Comparison of ENCODE assay signal across 1 cellular context in genomic region chr2:171086352-171087290, GRCh38.
TF ChIP-seq lines count a peak whose summit lies in the region.

No MANE protein-coding gene starts in this region.

TF ChIP-seq in HepG2, 621 proteins besides CTCF, POLR2A, EP300 and RAD21 (continued from another document and continues in another):
- TF ChIP-seq ZNF503 (CRISPR knock-in tag; IDR thresholded peaks at IDR 0.05) = no peak
- no peak for TF ChIP-seq ETV6 (CRISPR knock-in tag; conservative IDR thresholded peaks at IDR 0.05)
- TF ChIP-seq XRCC5 (optimal IDR thresholded peaks at IDR 0.05; ENCODE audit: low read length) = peak; percentile 81
- no peak for TF ChIP-seq ZNF691 (CRISPR knock-in tag; IDR thresholded peaks at IDR 0.05; ENCODE audit: borderline replicate concordance, low read depth)
- TF ChIP-seq ZMYM3 (CRISPR knock-in tag; IDR thresholded peaks at IDR 0.05) = peak; percentile 26; the same call in 1 of the 2 replicates
- no peak for TF ChIP-seq CCAR2 (optimal IDR thresholded peaks at IDR 0.05; ENCODE audit: low read depth, low read length)
- TF ChIP-seq ZNF550 (CRISPR knock-in tag; IDR thresholded peaks at IDR 0.05; ENCODE audit: borderline replicate concordance) = no peak
- no peak for TF ChIP-seq ARNTL (CRISPR knock-in tag; IDR thresholded peaks at IDR 0.05)
- TF ChIP-seq ESRRA (CRISPR knock-in tag; IDR thresholded peaks at IDR 0.05; ENCODE audit: low read depth) = no peak
- no peak for TF ChIP-seq PHF5A (CRISPR knock-in tag; IDR thresholded peaks at IDR 0.05; ENCODE audit: low read depth, unreplicated experiment)
- TF ChIP-seq CENPBD1 (CRISPR knock-in tag; IDR thresholded peaks at IDR 0.05; ENCODE audit: borderline replicate concordance, low read depth) = no peak
- no peak for TF ChIP-seq ZNF207 (IDR thresholded peaks at IDR 0.05; ENCODE audit: borderline replicate concordance)
- TF ChIP-seq RFXAP (CRISPR knock-in tag; IDR thresholded peaks at IDR 0.05; ENCODE audit: borderline replicate concordance) = no peak
- TF ChIP-seq ZFP82 (CRISPR knock-in tag; IDR thresholded peaks at IDR 0.05; ENCODE audit: borderline replicate concordance) = no peak
- no peak for TF ChIP-seq DPF2 (CRISPR knock-in tag; IDR thresholded peaks at IDR 0.05; ENCODE audit: borderline replicate concordance, low read depth)
- no peak for TF ChIP-seq HOXA5 (CRISPR knock-in tag; IDR thresholded peaks at IDR 0.05)
- TF ChIP-seq REL (CRISPR knock-in tag; conservative IDR thresholded peaks at IDR 0.05) = no peak
- no peak for TF ChIP-seq HIVEP1 (CRISPR knock-in tag; IDR thresholded peaks at IDR 0.05)
- TF ChIP-seq ZNF672 (CRISPR knock-in tag; IDR thresholded peaks at IDR 0.05) = no peak
- no peak for TF ChIP-seq HMGXB3 (CRISPR knock-in tag; IDR thresholded peaks at IDR 0.05; ENCODE audit: borderline replicate concordance)
- TF ChIP-seq MYC (CRISPR knock-in tag; IDR thresholded peaks at IDR 0.05; ENCODE audit: borderline replicate concordance) = no peak
- TF ChIP-seq ZNF615 (CRISPR knock-in tag; IDR thresholded peaks at IDR 0.05; ENCODE audit: borderline replicate concordance) = no peak
- TF ChIP-seq FOXA1 (IDR thresholded peaks at IDR 0.05) = no peak
- no peak for TF ChIP-seq FOXA1 (CRISPR knock-in tag; IDR thresholded peaks at IDR 0.05)
- TF ChIP-seq NPAS2 (CRISPR knock-in tag; IDR thresholded peaks at IDR 0.05; ENCODE audit: borderline replicate concordance) = no peak
- TF ChIP-seq TEAD3 (CRISPR knock-in tag; optimal IDR thresholded peaks at IDR 0.05; ENCODE audit: borderline replicate concordance) = peak; percentile 40
- TF ChIP-seq ZNF784 (CRISPR knock-in tag; IDR thresholded peaks at IDR 0.05; ENCODE audit: borderline replicate concordance) = 0 out of 2 replicates have a peak, but pooled peaks have one; percentile 42
- TF ChIP-seq SOX13 (IDR thresholded peaks at IDR 0.05) = no peak
- peak in 1 of 2 experiments; percentile 23; a peak in 1 of 4 replicates for TF ChIP-seq SOX13 (CRISPR knock-in tag; conservative IDR thresholded peaks at IDR 0.05 in 1 of 2, IDR thresholded peaks at IDR 0.05 in 1 of 2)
- peak; percentile 50; the same call in 1 of the 2 replicates for TF ChIP-seq ZNF317 (CRISPR knock-in tag; IDR thresholded peaks at IDR 0.05)
- TF ChIP-seq ZNF687 (CRISPR knock-in tag; IDR thresholded peaks at IDR 0.05) = no peak
- TF ChIP-seq NR3C1 (CRISPR knock-in tag; IDR thresholded peaks at IDR 0.05) = no peak
- no peak for TF ChIP-seq HHEX (CRISPR knock-in tag; IDR thresholded peaks at IDR 0.05)
- no peak for TF ChIP-seq ZNF234 (CRISPR knock-in tag; conservative IDR thresholded peaks at IDR 0.05)
- TF ChIP-seq HMGXB4 (CRISPR knock-in tag; IDR thresholded peaks at IDR 0.05; ENCODE audit: borderline replicate concordance in 1 of 2, low read depth in 1 of 2) = peak in 1 of 2 experiments; percentile 48; a peak in 1 of 4 replicates
- no peak for TF ChIP-seq CREBL2 (CRISPR knock-in tag; IDR thresholded peaks at IDR 0.05; ENCODE audit: borderline replicate concordance)
- TF ChIP-seq DMAP1 (CRISPR knock-in tag; IDR thresholded peaks at IDR 0.05) = no peak
- TF ChIP-seq ZSCAN5A (CRISPR knock-in tag; IDR thresholded peaks at IDR 0.05; ENCODE audit: borderline replicate concordance) = no peak
- no peak for TF ChIP-seq ZBTB2 (CRISPR knock-in tag; IDR thresholded peaks at IDR 0.05; ENCODE audit: low read depth)
- 0 out of 2 replicates have a peak, but pooled peaks have one; percentile 23 for TF ChIP-seq TGIF2 (CRISPR knock-in tag; IDR thresholded peaks at IDR 0.05)
- TF ChIP-seq HNRNPL (IDR thresholded peaks at IDR 0.05; ENCODE audit: low read depth, low read length) = no peak
- TF ChIP-seq HDAC6 (IDR thresholded peaks at IDR 0.05; ENCODE audit: low read depth, low read length) = no peak
- TF ChIP-seq ZNF761 (CRISPR knock-in tag; conservative IDR thresholded peaks at IDR 0.05) = no peak
- no peak for TF ChIP-seq SIN3A (IDR thresholded peaks at IDR 0.05; ENCODE audit: borderline replicate concordance, low read depth, low read length)
- no peak for TF ChIP-seq ELK4 (CRISPR knock-in tag; IDR thresholded peaks at IDR 0.05; ENCODE audit: borderline replicate concordance)
- TF ChIP-seq CREB1 (IDR thresholded peaks at IDR 0.05) = no peak
- TF ChIP-seq CREB1 (CRISPR knock-in tag; IDR thresholded peaks at IDR 0.05) = 0 out of 2 replicates have a peak, but pooled peaks have one; percentile 29
- peak; percentile 57 for TF ChIP-seq STAG1 (CRISPR knock-in tag; IDR thresholded peaks at IDR 0.05)
- TF ChIP-seq ZNF224 (CRISPR knock-in tag; IDR thresholded peaks at IDR 0.05) = no peak
